ENCODE assay signal across 8 cellular contexts in genomic region chr19:7679017-7679720, GRCh38. TPM values are rescaled to one million over a fixed set of nuclear protein-coding genes. Genes with fewer than 3 reads are reported as not detected.
DNase-seq lines count a peak whose midpoint lies in the region; ATAC-seq and TF ChIP-seq lines count a peak whose summit lies in the region.

No MANE protein-coding gene starts in this region.

- H3K9me2 ChIP-seq in MM.1S (replicated peaks; ENCODE audit: insufficient read depth, low read length): no peaks in the 10 kb centered on the region

- peak; percentile 76 for TF ChIP-seq CTCF in GM12864 (IDR thresholded peaks at IDR 0.05; ENCODE audit: low read depth, low read length, missing control alignments)
- peak; percentile 38 for TF ChIP-seq CTCF in MM.1S (IDR thresholded peaks at IDR 0.05; ENCODE audit: low read length)
- peak; percentile 14 for TF ChIP-seq CTCF in epithelial cell of proximal tubule (conservative IDR thresholded peaks at IDR 0.05; ENCODE audit: low read depth, low read length)

- 0 out of 2 replicates have a peak, but pooled peaks cover 3% of the 10 kb centered on the region for H3K4me1 ChIP-seq in MM.1S (ENCODE audit: low read length)

- peaks cover 44% of the 10 kb centered on the region for H3K27me3 ChIP-seq in MM.1S (replicated peaks; ENCODE audit: insufficient read depth, low read length)
- peaks cover 46% of the 10 kb centered on the region for H3K27me3 ChIP-seq in MG63

- H3K4me2 ChIP-seq in MM.1S (ENCODE audit: low read depth, low read length): no peak overlapping the region

- no peaks in the 10 kb centered on the region for H3F3A ChIP-seq in MM.1S (ENCODE audit: insufficient read depth, low read length)

- no peaks in the 10 kb centered on the region for H3K36me3 ChIP-seq in MM.1S (replicated peaks; ENCODE audit: insufficient read depth, low read length)
- H3K36me3 ChIP-seq in MG63: peaks cover 19% of the 10 kb centered on the region

- H2AFZ ChIP-seq in MM.1S (ENCODE audit: low read length): no peak overlapping the region

- DNase-seq in GM12864 (ENCODE audit: low read depth) (peak; percentile 76), MM.1S (peak; percentile 23), epithelial cell of proximal tubule (ENCODE audit: low read depth) (no peak), OCI-M2 (lab: John Stamatoyannopoulos, UW; ENCODE audit: unreplicated experiment) (no peak), MG63 (no peak)
- DNase-seq in activated CD4-positive, alpha-beta T cell treated with anti-CD3 and anti-CD28 coated beads for 48 hours: peak; percentile 76
- DNase-seq in stimulated activated CD8-positive, alpha-beta memory T cell treated with anti-CD3 and anti-CD28 coated beads, Interleukin-12 subunit alpha, Interleukin-12 subunit beta, amount 100 ng/mL, for 4 hours (ENCODE audit: low read depth): peak; percentile 41

- H3K4me3 ChIP-seq in GM12864 (ENCODE audit: low read depth, low read length) (no peak overlapping the region), MM.1S (ENCODE audit: low read length) (no peak overlapping the region), epithelial cell of proximal tubule (ENCODE audit: low read depth, low read length) (no peak overlapping the region), MG63 (no peak overlapping the region)

- H3K27ac ChIP-seq in MM.1S (ENCODE audit: low read length): no peak overlapping the region

- H3K9me3 ChIP-seq in MM.1S (replicated peaks; ENCODE audit: insufficient read depth, low read length) (no peaks in the 10 kb centered on the region), MG63 (peaks cover 4% of the 10 kb centered on the region)

- peaks cover 13% of the 10 kb centered on the region for H3K79me2 ChIP-seq in MM.1S (ENCODE audit: low read length)

- H3K9ac ChIP-seq in MM.1S (ENCODE audit: low read length): no peak overlapping the region

- H4K20me1 ChIP-seq in MM.1S (ENCODE audit: insufficient read depth, low read length): no peaks in the 10 kb centered on the region

- ATAC-seq in HG03025 (IDR thresholded peaks at IDR 0.05; ENCODE audit: low FRiP score, unreplicated experiment): no peak

RNA-seq across cellular contexts. Expression of gene TRAPPC5, which starts 1.5 kb away (rescaled TPM):
- 110 and 158 TPM in 2 replicates for total RNA-seq in epithelial cell of proximal tubule
- total RNA-seq in MG63 (2014; rRNA removed; shearing (Covaris generic); ENCODE audit: low replicate concordance): 159 and 202 TPM in 2 replicates

RNA-seq across cellular contexts. Expression of gene MCEMP1, which starts 2.3 kb away (rescaled TPM):
- total RNA-seq in epithelial cell of proximal tubule: not detected in 2 replicates
- not detected in 2 replicates for total RNA-seq in MG63 (2014; rRNA removed; shearing (Covaris generic); ENCODE audit: low replicate concordance)

RNA-seq across cellular contexts. Expression of gene RETN, which starts 10.3 kb away (rescaled TPM):
- not detected in 2 replicates for total RNA-seq in epithelial cell of proximal tubule
- not detected in 2 replicates for total RNA-seq in MG63 (2014; rRNA removed; shearing (Covaris generic); ENCODE audit: low replicate concordance)

RNA-seq across cellular contexts. Expression of gene FCER2, which starts 22.8 kb away (rescaled TPM):
- total RNA-seq in epithelial cell of proximal tubule: not detected in 2 replicates
- not detected in 2 replicates for total RNA-seq in MG63 (2014; rRNA removed; shearing (Covaris generic); ENCODE audit: low replicate concordance)

RNA-seq across cellular contexts. Expression of gene STXBP2, which starts 42.3 kb away (rescaled TPM):
- total RNA-seq in epithelial cell of proximal tubule: 49.4 and 51.2 TPM in 2 replicates
- 3.5 TPM in 1 of 2 replicates, not detected in the other for total RNA-seq in MG63 (2014; rRNA removed; shearing (Covaris generic); ENCODE audit: low replicate concordance)

Comparison
In these comparisons a context has a peak if more than half of its experiments do, and no peak if none do; other contexts are left out.
1. DNase-seq: peak in GM12864 (single experiment), MM.1S (single experiment), activated CD4-positive, alpha-beta T cell treated with anti-CD3 and anti-CD28 coated beads for 48 hours (single experiment) and stimulated activated CD8-positive, alpha-beta memory T cell treated with anti-CD3 and anti-CD28 coated beads, Interleukin-12 subunit alpha, Interleukin-12 subunit beta, amount 100 ng/mL, for 4 hours (single experiment); none in epithelial cell of proximal tubule (single experiment), OCI-M2 (single experiment) and MG63 (single experiment).
2. CTCF ChIP-seq: peak in every context shown above with its lines; median percentile 76 in GM12864; 38 in MM.1S; 14 in epithelial cell of proximal tubule.